Comparison of ENCODE assay signal across 28 cellular contexts in the genomic region with DNA sequence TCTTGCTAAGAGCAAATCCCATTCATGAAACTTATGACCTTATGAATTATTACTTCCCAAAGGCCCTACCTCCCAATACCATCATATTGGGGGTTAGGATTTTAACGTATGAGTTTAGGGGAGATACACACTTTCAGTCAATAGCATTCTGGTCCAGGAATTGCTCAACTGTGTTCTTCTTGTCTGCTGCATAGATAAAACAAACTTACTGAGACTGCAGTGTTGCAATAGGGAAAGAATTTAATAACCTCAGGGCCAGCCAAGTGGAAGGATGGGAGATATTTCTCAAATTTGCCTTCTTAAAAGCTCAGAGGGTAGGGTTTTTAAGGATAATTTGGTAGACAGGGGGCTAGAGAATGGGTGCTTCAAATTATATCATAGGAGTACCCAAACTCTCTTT.
DNase-seq lines count a peak whose midpoint lies in the region; TF ChIP-seq lines count a peak whose summit lies in the region.
"Had no signal": no experiment of that assay in that cellular context is flagged by ENCODE, and none has a peak within 500 bp of the region (broad histone marks: within the 10 kb centered on the region; RNA-seq: fewer than 3 reads in every experiment).

No MANE protein-coding gene starts in this region.

- H3K4me3 ChIP-seq in AG04449 (ENCODE audit: low read depth, low read length) = no peak overlapping the region
- H3K4me3 ChIP-seq in epithelial cell of esophagus (ENCODE audit: low read length) = no peak overlapping the region
- H3K4me3 ChIP-seq in hepatocyte = no peak overlapping the region
- no peak overlapping the region for H3K4me3 ChIP-seq in SK-N-SH (ENCODE audit: low read depth in 2 of 2, low read length in 1 of 2)
- no peak overlapping the region for H3K4me3 ChIP-seq in neural progenitor cell
- H3K4me3 ChIP-seq: BLaER1 treated with 17β-estradiol and CSF1 and Interleukin-3, amounts not matched to agents 10 nM and 100 nM; body of pancreas; esophagus squamous epithelium; skin epidermis; thoracic aorta had no signal

- H3F3A ChIP-seq in SK-N-SH (replicated peaks; ENCODE audit: insufficient read depth) (no peaks in the 10 kb centered on the region), neural progenitor cell (ENCODE audit: low read depth) (no peaks in the 10 kb centered on the region)

- no peaks in the 10 kb centered on the region for H3K9me3 Mint-ChIP-seq in neural progenitor cell
- H3K9me3 Mint-ChIP-seq: nephron had no signal

- no peaks in the 10 kb centered on the region for H3K9me3 ChIP-seq in hepatocyte (ENCODE audit: low read depth)
- no peaks in the 10 kb centered on the region for H3K9me3 ChIP-seq in SK-N-SH
- no peaks in the 10 kb centered on the region for H3K9me3 ChIP-seq in neural progenitor cell (ENCODE audit: low read depth)
- H3K9me3 ChIP-seq: body of pancreas, esophagus squamous epithelium, thoracic aorta had no signal

- CTCF ChIA-PET in AG04449 (lab: Yijun Ruan, JAX) = no interaction called here
- CTCF ChIA-PET in SK-N-SH (lab: Yijun Ruan, JAX) = no interaction called here

- H3K27me3 Mint-ChIP-seq in neural progenitor cell (ENCODE audit: insufficient read depth, low read depth) = no peaks in the 10 kb centered on the region
- H3K27me3 Mint-ChIP-seq: activated CD4-positive, alpha-beta memory T cell treated with anti-CD3 and anti-CD28 coated beads, Interleukin-2, amount 10 ng/mL, durations not matched to agents 7 days and 5 days; activated naive CD8-positive, alpha-beta T cell treated with anti-CD3 and anti-CD28 coated beads, Interleukin-2, amount 50 U/mL, for 24 hours; stimulated activated naive CD8-positive, alpha-beta T cell treated with anti-CD3 and anti-CD28 coated beads, Interleukin-15, Interleukin-2, amounts not matched to agents 100 ng/mL and 50 ng/mL, for 24 hours had no signal

- H3K4me2 ChIP-seq in hepatocyte (no peak overlapping the region), SK-N-SH (no peak overlapping the region), neural progenitor cell (no peak overlapping the region)
- H3K4me2 ChIP-seq: BLaER1 treated with 17β-estradiol and CSF1 and Interleukin-3, amounts not matched to agents 10 nM and 100 nM had no signal

- POLR2A ChIA-PET in AG04449 (lab: Yijun Ruan, JAX) = no interaction called here
- POLR2A ChIA-PET in SK-N-SH (lab: Yijun Ruan, JAX) = no interaction called here

- H3K79me2 ChIP-seq in hepatocyte = no peaks in the 10 kb centered on the region
- H3K79me2 ChIP-seq in SK-N-SH (ENCODE audit: insufficient read depth) = no peaks in the 10 kb centered on the region
- H3K79me2 ChIP-seq in neural progenitor cell (ENCODE audit: low read depth) = no peaks in the 10 kb centered on the region

- H3K4me3 Mint-ChIP-seq in neural progenitor cell = no peak overlapping the region
- H3K4me3 Mint-ChIP-seq: activated CD4-positive, alpha-beta memory T cell treated with anti-CD3 and anti-CD28 coated beads, Interleukin-2, amount 10 ng/mL, durations not matched to agents 7 days and 5 days; activated naive CD8-positive, alpha-beta T cell treated with anti-CD3 and anti-CD28 coated beads, Interleukin-2, amount 50 U/mL, for 24 hours; nephron; stimulated activated naive CD8-positive, alpha-beta T cell treated with anti-CD3 and anti-CD28 coated beads, Interleukin-15, Interleukin-2, amounts not matched to agents 100 ng/mL and 50 ng/mL, for 24 hours; T-helper 2 cell treated with Interferon-gamma antibody and Interleukin-4, amounts not matched to agents 5 μg/mL and 100 μg/mL, for 36 hours had no signal

- H3K4me1 Mint-ChIP-seq in neural progenitor cell = no peaks in the 10 kb centered on the region
- H3K4me1 Mint-ChIP-seq: activated CD4-positive, alpha-beta memory T cell treated with anti-CD3 and anti-CD28 coated beads, Interleukin-2, amount 10 ng/mL, durations not matched to agents 7 days and 5 days; activated naive CD8-positive, alpha-beta T cell treated with anti-CD3 and anti-CD28 coated beads, Interleukin-2, amount 50 U/mL, for 24 hours; nephron had no signal

- H3K9ac ChIP-seq in SK-N-SH (no peak overlapping the region), neural progenitor cell (no peak overlapping the region)
- H3K9ac ChIP-seq: BLaER1 treated with 17β-estradiol and CSF1 and Interleukin-3, amounts not matched to agents 10 nM and 100 nM had no signal

- H3K4me1 ChIP-seq in hepatocyte (ENCODE audit: insufficient read depth) (no peaks in the 10 kb centered on the region), SK-N-SH (ENCODE audit: control insufficient read depth in 1 of 2, insufficient read depth in 2 of 2, low read depth in 1 of 2, low read length in 1 of 2) (no peaks in the 10 kb centered on the region), neural progenitor cell (peaks cover 8% of the 10 kb centered on the region)
- H3K4me1 ChIP-seq: BLaER1 treated with 17β-estradiol and CSF1 and Interleukin-3, amounts not matched to agents 10 nM and 100 nM; body of pancreas; esophagus squamous epithelium had no signal

- H3K27ac ChIP-seq in hepatocyte (peak overlapping the region; percentile 18), SK-N-SH (ENCODE audit: low read depth in 2 of 2, low read length in 1 of 2) (no peak overlapping the region), neural progenitor cell (no peak overlapping the region)
- H3K27ac ChIP-seq: BLaER1 treated with 17β-estradiol and CSF1 and Interleukin-3, amounts not matched to agents 10 nM and 100 nM; body of pancreas; skin epidermis; thoracic aorta had no signal

- TF ChIP-seq CTCF in AG04449 (IDR thresholded peaks at IDR 0.05; ENCODE audit: insufficient read depth, low read length, missing control alignments) = no peak
- no peak for TF ChIP-seq CTCF in epithelial cell of esophagus (IDR thresholded peaks at IDR 0.05; ENCODE audit: insufficient read depth, low read depth, low read length, missing control alignments)
- no peak for TF ChIP-seq CTCF in hepatocyte (IDR thresholded peaks at IDR 0.05; ENCODE audit: poor library complexity)
- TF ChIP-seq CTCF in SK-N-SH (IDR thresholded peaks at IDR 0.05) = no peak
- no peak for TF ChIP-seq CTCF in neural progenitor cell (IDR thresholded peaks at IDR 0.05)

- no peak overlapping the region for H3K27ac Mint-ChIP-seq in neural progenitor cell
- H3K27ac Mint-ChIP-seq: activated CD4-positive, alpha-beta memory T cell treated with anti-CD3 and anti-CD28 coated beads, Interleukin-2, amount 10 ng/mL, durations not matched to agents 7 days and 5 days; activated naive CD8-positive, alpha-beta T cell treated with anti-CD3 and anti-CD28 coated beads, Interleukin-2, amount 50 U/mL, for 24 hours; stimulated activated naive CD8-positive, alpha-beta T cell treated with anti-CD3 and anti-CD28 coated beads, Interleukin-15, Interleukin-2, amounts not matched to agents 100 ng/mL and 50 ng/mL, for 24 hours; T-helper 2 cell treated with Interferon-gamma antibody and Interleukin-4, amounts not matched to agents 5 μg/mL and 100 μg/mL, for 36 hours had no signal

- no peaks in the 10 kb centered on the region for H4K20me1 ChIP-seq in hepatocyte (ENCODE audit: insufficient read depth, poor library complexity, severe bottlenecking)
- no peaks in the 10 kb centered on the region for H4K20me1 ChIP-seq in SK-N-SH (ENCODE audit: insufficient read depth)
- H4K20me1 ChIP-seq in neural progenitor cell (ENCODE audit: low read depth) = no peaks in the 10 kb centered on the region
- H4K20me1 ChIP-seq: BLaER1 treated with 17β-estradiol and CSF1 and Interleukin-3, amounts not matched to agents 10 nM and 100 nM had no signal

- TF ChIP-seq EP300 in SK-N-SH (IDR thresholded peaks at IDR 0.05; ENCODE audit: borderline replicate concordance in 1 of 2, low read depth in 1 of 2, low read length in 1 of 2) = no peak

- no peak for TF ChIP-seq RAD21 in SK-N-SH (IDR thresholded peaks at IDR 0.05; ENCODE audit: low read length)

- H2AFZ ChIP-seq in hepatocyte (no peak overlapping the region), SK-N-SH (ENCODE audit: low read depth) (no peak overlapping the region), neural progenitor cell (replicated peaks) (no peak overlapping the region)

- WGBS in hepatocyte (ENCODE audit: low lambda C conversion rate, missing lambda C conversion rate) = 55% methylated on average over 1 of the region's 1 CpG
- 82% methylated on average over 1 of the region's 1 CpG for WGBS in SK-N-SH (ENCODE audit: low lambda C conversion rate)

- H3K36me3 ChIP-seq in hepatocyte (replicated peaks; ENCODE audit: insufficient read depth, low read depth) (no peaks in the 10 kb centered on the region), SK-N-SH (replicated peaks in 1 of 2; ENCODE audit: control insufficient read depth in 1 of 2, insufficient read depth in 2 of 2, low read length in 1 of 2) (no peaks in the 10 kb centered on the region), neural progenitor cell (no peaks in the 10 kb centered on the region)
- H3K36me3 ChIP-seq: BLaER1 treated with 17β-estradiol and CSF1 and Interleukin-3, amounts not matched to agents 10 nM and 100 nM; esophagus squamous epithelium; thoracic aorta had no signal

- DNase-seq in AG04449 (ENCODE audit: low read depth, low spot score) (peak; percentile 5), GM04503 (ENCODE audit: low read depth) (peak; percentile 10), epithelial cell of esophagus (ENCODE audit: low read depth) (peak; percentile 6), hepatocyte (ENCODE audit: low spot score) (no peak), NCI-H1694 (lab: John Stamatoyannopoulos, UW) (no peak), SK-N-SH (no peak), neural progenitor cell (ENCODE audit: low spot score) (no peak)
- DNase-seq: ACHN; activated CD4-positive, alpha-beta memory T cell treated with anti-CD3 and anti-CD28 coated beads, Interleukin-2, amount 10 ng/mL, durations not matched to agents 7 days and 5 days; activated CD8-positive, alpha-beta memory T cell treated with anti-CD3 and anti-CD28 coated beads, Interleukin-2, amount 50 U/mL, for 4 hours; activated naive CD4-positive, alpha-beta T cell; activated naive CD8-positive, alpha-beta T cell treated with anti-CD3 and anti-CD28 coated beads, Interleukin-2, amount 50 U/mL, for 24 hours; body of pancreas; cerebellar nuclear complex; DMS79; esophagus squamous epithelium; GF-D8; NCI-H1417; NCI-H2081 treated with DMSO at 0.1 percent for 48 hours; NCI-H2227 treated with DMSO at 0.1 percent for 48 hours; NCI-H69; SHP77 had no signal

- H3K36me3 Mint-ChIP-seq in neural progenitor cell = no peaks in the 10 kb centered on the region

- H3K27me3 ChIP-seq in hepatocyte (no peaks in the 10 kb centered on the region), SK-N-SH (ENCODE audit: insufficient read depth) (no peaks in the 10 kb centered on the region), neural progenitor cell (no peaks in the 10 kb centered on the region)
- H3K27me3 ChIP-seq: BLaER1 treated with 17β-estradiol and CSF1 and Interleukin-3, amounts not matched to agents 10 nM and 100 nM; body of pancreas; esophagus squamous epithelium had no signal

- H3K9me2 ChIP-seq in hepatocyte (replicated peaks; ENCODE audit: insufficient read depth) = no peaks in the 10 kb centered on the region
- H3K9me2 ChIP-seq in SK-N-SH = no peaks in the 10 kb centered on the region

TF ChIP-seq in SK-N-SH, 30 proteins besides CTCF, POLR2A, EP300 and RAD21 (continues in another document):
- TF ChIP-seq NFIC (IDR thresholded peaks at IDR 0.05; ENCODE audit: borderline replicate concordance) = no peak
- no peak for TF ChIP-seq TAF1 (IDR thresholded peaks at IDR 0.05; ENCODE audit: borderline replicate concordance, low read depth, low read length)
- TF ChIP-seq JUND (IDR thresholded peaks at IDR 0.05) = no peak
- no peak for TF ChIP-seq MEF2A (IDR thresholded peaks at IDR 0.05; ENCODE audit: borderline replicate concordance, low read depth)

Comparison
In these comparisons a context has a peak if more than half of its experiments do, and no peak if none do; other contexts are left out.
1. DNase-seq: peak in AG04449 (single experiment), GM04503 (single experiment) and epithelial cell of esophagus (single experiment); none in hepatocyte (single experiment), NCI-H1694 (single experiment), SK-N-SH (single experiment) and neural progenitor cell (single experiment).